ENCODE assay signal across 8 cellular contexts in genomic region chr17:37490022-37490587, GRCh38. TPM values are rescaled to one million over a fixed set of nuclear protein-coding genes. Genes with fewer than 3 reads are reported as not detected.
DNase-seq lines count a peak whose midpoint lies in the region; ATAC-seq and TF ChIP-seq lines count a peak whose summit lies in the region.

No MANE protein-coding gene starts in this region.

- H3K36me3 Mint-ChIP-seq in activated T-helper 17 cell treated with anti-CD3 and anti-CD28 coated beads, Interleukin-2, amount 50 U/mL, for 72 hours (ENCODE audit: low read depth), result no peaks in the 10 kb centered on the region

- peak overlapping the region; percentile 58 for H3K27ac Mint-ChIP-seq in activated T-helper 17 cell treated with anti-CD3 and anti-CD28 coated beads, Interleukin-2, amount 50 U/mL, for 72 hours

- H3K4me3 ChIP-seq in foreskin fibroblast (ENCODE audit: low read depth in 1 of 2, low read length in 2 of 2), result peak overlapping the region; percentile 66 to 88

- peak; percentile 45 for ATAC-seq in GM19025 (IDR thresholded peaks at IDR 0.05; ENCODE audit: low read depth, unreplicated experiment)
- peak; percentile 47 for ATAC-seq in HG03342 (IDR thresholded peaks at IDR 0.05; ENCODE audit: unreplicated experiment)
- peak; percentile 48 for ATAC-seq in activated T-helper 17 cell treated with anti-CD3 and anti-CD28 coated beads, Interleukin-2, amount 50 U/mL, for 72 hours (replicated peaks)

- H3K4me3 Mint-ChIP-seq in activated T-helper 17 cell treated with anti-CD3 and anti-CD28 coated beads, Interleukin-2, amount 50 U/mL, for 72 hours, result peak overlapping the region; percentile 87

- no peaks in the 10 kb centered on the region for H3K27me3 Mint-ChIP-seq in activated T-helper 17 cell treated with anti-CD3 and anti-CD28 coated beads, Interleukin-2, amount 50 U/mL, for 72 hours

- peaks cover 21% of the 10 kb centered on the region for H3K4me1 Mint-ChIP-seq in activated T-helper 17 cell treated with anti-CD3 and anti-CD28 coated beads, Interleukin-2, amount 50 U/mL, for 72 hours

- peak overlapping the region; percentile 98 for H3K27ac ChIP-seq in C4-2B

- DNase-seq in foreskin fibroblast (peak; percentile 57 to 87), nucleus accumbens (lab: John Stamatoyannopoulos, UW) (peak in 39 of 56 donors; percentile 20 to 75 (median 59)), superior temporal gyrus (ENCODE audit: extremely low spot score) (peak; percentile 36)

- H3K9me3 Mint-ChIP-seq in activated T-helper 17 cell treated with anti-CD3 and anti-CD28 coated beads, Interleukin-2, amount 50 U/mL, for 72 hours, result no peaks in the 10 kb centered on the region

- TF ChIP-seq CTCF in C4-2B (conservative IDR thresholded peaks at IDR 0.05) (peak; percentile 38), foreskin fibroblast (IDR thresholded peaks at IDR 0.05; ENCODE audit: low read depth, low read length) (no peak)

TF ChIP-seq in PFSK-1, 5 proteins besides CTCF, POLR2A, EP300 and RAD21:
- TF ChIP-seq SIN3A (IDR thresholded peaks at IDR 0.05; ENCODE audit: borderline replicate concordance, insufficient read depth, low read length), result 0 out of 2 replicates have a peak, but pooled peaks have one; percentile 11
- TF ChIP-seq, protein P1, sequence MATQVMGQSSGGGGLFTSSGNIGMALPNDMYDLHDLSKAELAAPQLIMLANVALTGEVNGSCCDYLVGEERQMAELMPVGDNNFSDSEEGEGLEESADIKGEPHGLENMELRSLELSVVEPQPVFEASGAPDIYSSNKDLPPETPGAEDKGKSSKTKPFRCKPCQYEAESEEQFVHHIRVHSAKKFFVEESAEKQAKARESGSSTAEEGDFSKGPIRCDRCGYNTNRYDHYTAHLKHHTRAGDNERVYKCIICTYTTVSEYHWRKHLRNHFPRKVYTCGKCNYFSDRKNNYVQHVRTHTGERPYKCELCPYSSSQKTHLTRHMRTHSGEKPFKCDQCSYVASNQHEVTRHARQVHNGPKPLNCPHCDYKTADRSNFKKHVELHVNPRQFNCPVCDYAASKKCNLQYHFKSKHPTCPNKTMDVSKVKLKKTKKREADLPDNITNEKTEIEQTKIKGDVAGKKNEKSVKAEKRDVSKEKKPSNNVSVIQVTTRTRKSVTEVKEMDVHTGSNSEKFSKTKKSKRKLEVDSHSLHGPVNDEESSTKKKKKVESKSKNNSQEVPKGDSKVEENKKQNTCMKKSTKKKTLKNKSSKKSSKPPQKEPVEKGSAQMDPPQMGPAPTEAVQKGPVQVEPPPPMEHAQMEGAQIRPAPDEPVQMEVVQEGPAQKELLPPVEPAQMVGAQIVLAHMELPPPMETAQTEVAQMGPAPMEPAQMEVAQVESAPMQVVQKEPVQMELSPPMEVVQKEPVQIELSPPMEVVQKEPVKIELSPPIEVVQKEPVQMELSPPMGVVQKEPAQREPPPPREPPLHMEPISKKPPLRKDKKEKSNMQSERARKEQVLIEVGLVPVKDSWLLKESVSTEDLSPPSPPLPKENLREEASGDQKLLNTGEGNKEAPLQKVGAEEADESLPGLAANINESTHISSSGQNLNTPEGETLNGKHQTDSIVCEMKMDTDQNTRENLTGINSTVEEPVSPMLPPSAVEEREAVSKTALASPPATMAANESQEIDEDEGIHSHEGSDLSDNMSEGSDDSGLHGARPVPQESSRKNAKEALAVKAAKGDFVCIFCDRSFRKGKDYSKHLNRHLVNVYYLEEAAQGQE (IDR thresholded peaks at IDR 0.05; ENCODE audit: insufficient read depth in 1 of 2, low read depth in 2 of 2, low read length in 2 of 2), result no peak
- no peak for TF ChIP-seq TAF1 (IDR thresholded peaks at IDR 0.05; ENCODE audit: borderline replicate concordance, insufficient read depth, low read length)
- no peak for TF ChIP-seq POLR2AphosphoS5 (IDR thresholded peaks at IDR 0.05; ENCODE audit: low read depth, low read length)
TF ChIP-seq in PFSK-1: peak in this region for 1.

RNA-seq across cellular contexts. Expression of gene DUSP14, which starts 0.4 kb away (rescaled TPM):
- polyA plus RNA-seq in PFSK-1 (2012; ENCODE audit: insufficient read length, low read depth), result 81.6 TPM
- 10 to 100 TPM; 13.7 to 20.1 TPM for total RNA-seq in activated T-helper 17 cell treated with anti-CD3 and anti-CD28 coated beads, Interleukin-2, amount 50 U/mL, for 72 hours

Comparison
In these comparisons a context has a peak if more than half of its experiments do, and no peak if none do; other contexts are left out.
1. Peak in every context shown above with its lines: DNase-seq, ATAC-seq, H3K4me3 ChIP-seq and H3K27ac ChIP-seq.